ENCODE assay signal across 31 cellular contexts in genomic region chr2:147577323-147578014, GRCh38.
"Had no signal": no experiment of that assay in that cellular context is flagged by ENCODE, and none has a peak within 500 bp of the region (broad histone marks: within the 10 kb centered on the region; RNA-seq: fewer than 3 reads in every experiment).

No MANE protein-coding gene starts in this region.

- H3K9me3 Mint-ChIP-seq: activated naive CD4-positive, alpha-beta T cell treated with anti-CD3 and anti-CD28 coated beads, Interleukin-2, amount 50 U/mL, for 24 hours; activated T-helper 2 cell treated with anti-CD3 and anti-CD28 coated beads, Interferon-gamma antibody, Interleukin-2, Interleukin-4, amounts not matched to agents 10 μg/mL and 5 μg/mL and 100 μg/mL, durations not matched to agents 14 hours and 24 hours and 36 hours; central memory CD8-positive, alpha-beta T cell had no signal

- H3K4me3 Mint-ChIP-seq: activated CD4-positive, alpha-beta memory T cell treated with anti-CD3 and anti-CD28 coated beads for 36 hours; activated CD4-positive, alpha-beta T cell treated with anti-CD3 and anti-CD28 coated beads, Interleukin-2, amount 10 ng/mL, durations not matched to agents 7 days and 5 days; activated naive CD4-positive, alpha-beta T cell treated with anti-CD3 and anti-CD28 coated beads, Interleukin-2, amount 50 U/mL, for 24 hours; activated T-cell treated with anti-CD3 and anti-CD28 coated beads, Interleukin-2, amount 50 U/mL, for 72 hours; central memory CD8-positive, alpha-beta T cell had no signal

- H3K4me2 ChIP-seq: SK-N-SH had no signal

- H3K9me2 ChIP-seq: SK-N-SH had no signal

- H3K4me1 Mint-ChIP-seq: activated CD4-positive, alpha-beta T cell treated with anti-CD3 and anti-CD28 coated beads, Interleukin-2, amount 10 ng/mL, durations not matched to agents 7 days and 5 days; activated naive CD4-positive, alpha-beta T cell treated with anti-CD3 and anti-CD28 coated beads, Interleukin-2, amount 50 U/mL, for 24 hours; central memory CD8-positive, alpha-beta T cell had no signal

- H3K4me3 ChIP-seq: body of pancreas, MG63, SJCRH30 had no signal

- DNase-seq: activated CD4-positive, alpha-beta memory T cell treated with anti-CD3 and anti-CD28 coated beads for 36 hours; activated CD4-positive, alpha-beta T cell treated with anti-CD3 and anti-CD28 coated beads, Interleukin-2, amount 10 ng/mL, durations not matched to agents 7 days and 5 days; activated CD4-positive, CD25-positive, alpha-beta regulatory T cell; activated gamma-delta T cell treated with Interleukin-2 at 50 U/mL for 16 hours; activated T-cell treated with anti-CD3 and anti-CD28 coated beads for 4 hours; activated T-cell treated with anti-CD3 and anti-CD28 coated beads, Interleukin-2, amount 50 U/mL, for 72 hours; aorta; MG63; MV-4-11; NCI-H1092 treated with DMSO at 0.1 percent for 48 hours; NCI-H1417 treated with DMSO at 0.1 percent for 48 hours; NCI-H1694; NCI-H2029; NCI-H2107; NCI-H2171 treated with DMSO at 0.1 percent for 48 hours; NCI-H226; NCI-H510A; NCI-H526 treated with DMSO at 0.1 percent for 48 hours; NK-92 treated with Interleukin-12 subunit alpha and Interleukin-12 subunit beta, amount 100 ng/mL, for 24 hours; OCI-M1; Right ventricle myocardium superior; SJCRH30; SK-N-SH; T-helper 1 cell had no signal

- H3K4me1 ChIP-seq: body of pancreas, SJCRH30 had no signal

- ATAC-seq: activated T-cell treated with anti-CD3 and anti-CD28 coated beads, Interleukin-2, amount 50 U/mL, for 72 hours; body of pancreas; Panc1 had no signal

- H3K27me3 Mint-ChIP-seq: activated CD4-positive, alpha-beta memory T cell treated with anti-CD3 and anti-CD28 coated beads for 36 hours; activated naive CD4-positive, alpha-beta T cell treated with anti-CD3 and anti-CD28 coated beads, Interleukin-2, amount 50 U/mL, for 24 hours; central memory CD8-positive, alpha-beta T cell had no signal

- H3K27me3 ChIP-seq: body of pancreas, MG63, SJCRH30 had no signal

- H3K27ac ChIP-seq: body of pancreas, RWPE1, SJCRH30, VCaP had no signal

- H3K27ac Mint-ChIP-seq: activated CD4-positive, alpha-beta memory T cell treated with anti-CD3 and anti-CD28 coated beads for 36 hours; activated CD4-positive, alpha-beta T cell treated with anti-CD3 and anti-CD28 coated beads, Interleukin-2, amount 10 ng/mL, durations not matched to agents 7 days and 5 days; activated naive CD4-positive, alpha-beta T cell treated with anti-CD3 and anti-CD28 coated beads, Interleukin-2, amount 50 U/mL, for 24 hours; activated T-cell treated with anti-CD3 and anti-CD28 coated beads, Interleukin-2, amount 50 U/mL, for 72 hours; activated T-helper 2 cell treated with anti-CD3 and anti-CD28 coated beads, Interferon-gamma antibody, Interleukin-2, Interleukin-4, amounts not matched to agents 10 μg/mL and 5 μg/mL and 100 μg/mL, durations not matched to agents 14 hours and 24 hours and 36 hours had no signal

- H3K36me3 Mint-ChIP-seq: activated naive CD4-positive, alpha-beta T cell treated with anti-CD3 and anti-CD28 coated beads, Interleukin-2, amount 50 U/mL, for 24 hours had no signal

- H3K9me3 ChIP-seq: body of pancreas, MG63, SJCRH30, SK-N-SH had no signal

- H3K36me3 ChIP-seq: MG63, SJCRH30 had no signal
